Comparison of ENCODE assay signal across 8 cellular contexts in the genomic region with DNA sequence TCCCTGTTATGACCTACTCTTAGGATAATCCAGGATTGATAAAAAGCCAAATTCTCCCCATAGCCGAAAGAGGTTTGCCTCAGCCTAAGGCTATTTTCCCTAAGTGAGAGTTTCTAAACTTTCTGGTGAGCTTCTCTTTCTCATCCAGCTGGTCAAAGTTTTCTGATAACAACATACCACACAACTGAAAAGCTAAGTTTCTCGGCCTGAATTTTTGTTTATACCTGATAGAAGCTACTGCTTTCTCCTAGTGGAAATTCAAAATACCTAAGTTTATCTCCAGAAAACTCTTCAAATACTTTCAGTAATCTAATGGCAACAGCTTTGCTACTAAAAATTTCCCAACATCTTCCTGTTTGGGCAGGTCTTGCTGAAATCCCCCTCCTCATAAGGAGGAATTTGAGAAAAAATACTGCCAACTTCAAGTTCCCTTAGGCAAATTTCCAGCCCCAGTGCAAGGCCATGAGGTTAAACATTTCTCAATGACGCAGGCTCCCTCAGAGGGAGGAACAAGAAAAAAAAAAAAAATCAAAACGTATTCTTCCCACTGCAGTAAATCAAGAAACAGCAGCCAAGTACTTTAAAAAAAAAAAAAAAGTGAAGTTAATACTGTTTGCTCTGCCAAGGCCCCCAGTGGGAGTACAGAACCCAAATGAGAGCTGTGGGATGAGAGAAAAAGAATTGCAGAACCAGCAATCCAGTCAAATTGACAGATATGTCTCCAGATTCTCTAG.
DNase-seq lines count a peak whose midpoint lies in the region; ATAC-seq, FAIRE-seq and TF ChIP-seq lines count a peak whose summit lies in the region.

No MANE protein-coding gene starts in this region.

- H2AFZ ChIP-seq in GM23338 (no peak overlapping the region), keratinocyte (ENCODE audit: control insufficient read depth, low read length) (no peak overlapping the region)

- peaks cover 7% of the 10 kb centered on the region; the same call in 1 of the 2 replicates for H3K4me1 ChIP-seq in GM23338 (ENCODE audit: insufficient read depth)
- H3K4me1 ChIP-seq in keratinocyte (ENCODE audit: control insufficient read depth, extremely low read depth, insufficient read depth, low read length): peaks cover 55% of the 10 kb centered on the region
- peaks cover 9 to 82% (median 43%) of the 10 kb centered on the region in 6 donors for H3K4me1 ChIP-seq in spleen

- peak; percentile 84 for FAIRE-seq in keratinocyte (lab: Jason Lieb, UNC)

- peak overlapping the region; percentile 60 for H3K9ac ChIP-seq in keratinocyte (ENCODE audit: control insufficient read depth, extremely low read depth, insufficient read depth, low read length)

- H3K27ac Mint-ChIP-seq in GM23338: peak overlapping the region; percentile 45; the same call in 1 of the 2 replicates

- H3K27me3 ChIP-seq in GM23338 (ENCODE audit: insufficient read depth): no peaks in the 10 kb centered on the region
- no peaks in the 10 kb centered on the region for H3K27me3 ChIP-seq in keratinocyte (ENCODE audit: control insufficient read depth, extremely low read depth, insufficient read depth, low read length)
- H3K27me3 ChIP-seq in spleen (replicated peaks in 1 of 7): no peaks in the 10 kb centered on the region

- TF ChIP-seq CTCF in GM23338 (conservative IDR thresholded peaks at IDR 0.05; ENCODE audit: low read depth in 2 of 2) (no peak), keratinocyte (optimal IDR thresholded peaks at IDR 0.05 in 1 of 3, IDR thresholded peaks at IDR 0.05 in 1 of 3, conservative IDR thresholded peaks at IDR 0.05 in 1 of 3; ENCODE audit: extremely low read depth in 1 of 3, insufficient read depth in 2 of 3, low read length in 3 of 3) (no peak), spleen (IDR thresholded peaks at IDR 0.05 in 8 of 11, conservative IDR thresholded peaks at IDR 0.05 in 3 of 11) (no peak)

- H3K4me2 ChIP-seq in GM23338 (no peak overlapping the region), keratinocyte (ENCODE audit: control insufficient read depth, extremely low read depth, insufficient read depth, low read depth, low read length) (peak overlapping the region; percentile 22)

- H3K27ac ChIP-seq in GM23338 (ENCODE audit: low read depth) (no peak overlapping the region; the same call in 1 of the 2 replicates), keratinocyte (ENCODE audit: control insufficient read depth, insufficient read depth, low read length) (peak overlapping the region; percentile 78), spleen (peak overlapping the region; percentile 60 to 81 (median 72))

- ATAC-seq in GM23338 (no peak), GM19324 (IDR thresholded peaks at IDR 0.05; ENCODE audit: low FRiP score, unreplicated experiment) (no peak), HG03342 (IDR thresholded peaks at IDR 0.05; ENCODE audit: unreplicated experiment) (no peak), GM19328 (IDR thresholded peaks at IDR 0.05; ENCODE audit: unreplicated experiment) (no peak)

- DNase-seq in GM23338 (ENCODE audit: low spot score) (no peak), astrocyte of the hippocampus (ENCODE audit: low read depth, low spot score) (peak; percentile 91), keratinocyte (ENCODE audit: low read depth, low spot score) (no peak), spleen (no peak), NCI-H2107 treated with DMSO at 0.1 percent for 48 hours (lab: John Stamatoyannopoulos, UW; ENCODE audit: unreplicated experiment) (no peak)

- dilution Hi-C loops in keratinocyte (cut with MboI; ENCODE audit: extremely low pct_ligation_motif_present, low sequenced_read_pairs): no loop called here

- intact Hi-C loops in spleen (cut with DNase I; ENCODE audit: low total_unique reads): no loop called here

- H3K9me2 ChIP-seq in GM23338 (ENCODE audit: insufficient read depth): no peaks in the 10 kb centered on the region

- no peak overlapping the region for H3K4me3 ChIP-seq in GM23338
- H3K4me3 ChIP-seq in keratinocyte (ENCODE audit: control insufficient read depth in 2 of 3, extremely low read depth in 1 of 3, insufficient read depth in 2 of 3, low read depth in 1 of 3, low read length in 3 of 3): peak overlapping the region in 1 of 3 experiments; percentile 2
- H3K4me3 ChIP-seq in spleen: no peak overlapping the region

- 21 to 40% (median 33%) methylated on average over 4 of the region's 4 CpGs for WGBS in spleen, 5 donors

- no peaks in the 10 kb centered on the region for H3K9me3 Mint-ChIP-seq in GM23338

- no peaks in the 10 kb centered on the region for H3K36me3 Mint-ChIP-seq in GM23338 (ENCODE audit: low read depth)

- no peak overlapping the region for H3K4me3 Mint-ChIP-seq in GM23338

- H3F3A ChIP-seq in GM23338 (replicated peaks; ENCODE audit: low read depth): no peaks in the 10 kb centered on the region

- no peak for TF ChIP-seq POLR2A in spleen (IDR thresholded peaks at IDR 0.05)

- no peaks in the 10 kb centered on the region for H3K27me3 Mint-ChIP-seq in GM23338 (ENCODE audit: insufficient read depth, low read depth, poor library complexity)

- H3K36me3 ChIP-seq in GM23338 (ENCODE audit: insufficient read depth): no peaks in the 10 kb centered on the region
- peaks cover 0 to 3% of the 10 kb centered on the region in 2 experiments for H3K36me3 ChIP-seq in keratinocyte (ENCODE audit: control insufficient read depth in 2 of 2, extremely low read depth in 1 of 2, insufficient read depth in 2 of 2, low read length in 2 of 2)
- H3K36me3 ChIP-seq in spleen: peaks cover 0 to 3% (median 0%) of the 10 kb centered on the region in 6 donors

- H3K9me3 ChIP-seq in keratinocyte (ENCODE audit: control insufficient read depth, low read depth, low read length) (no peaks in the 10 kb centered on the region), spleen (no peaks in the 10 kb centered on the region)

- peaks cover 12% of the 10 kb centered on the region; the same call in 1 of the 2 replicates for H3K79me2 ChIP-seq in GM23338 (replicated peaks; ENCODE audit: insufficient read depth)
- H3K79me2 ChIP-seq in keratinocyte (ENCODE audit: control insufficient read depth, insufficient read depth, low read length): peaks cover 40% of the 10 kb centered on the region

- no peaks in the 10 kb centered on the region for H3K9me1 ChIP-seq in keratinocyte (ENCODE audit: control insufficient read depth, extremely low read depth, insufficient read depth, low read length)

- H3K4me1 Mint-ChIP-seq in GM23338: peaks cover 16% of the 10 kb centered on the region; the same call in 2 of the 3 replicates

- H4K20me1 ChIP-seq in GM23338 (replicated peaks; ENCODE audit: insufficient read depth) (peaks cover 12% of the 10 kb centered on the region), keratinocyte (ENCODE audit: control insufficient read depth, extremely low read depth, insufficient read depth, low read length) (no peaks in the 10 kb centered on the region)
